30 cellular contexts compared by ENCODE assay signal in genomic region chr7:130736298-130736900, GRCh38. TPM values are rescaled to one million over a fixed set of nuclear protein-coding genes. Genes with fewer than 3 reads are reported as not detected.
"Had no signal": no experiment of that assay in that cellular context is flagged by ENCODE, and none has a peak within 500 bp of the region (broad histone marks: within the 10 kb centered on the region; RNA-seq: fewer than 3 reads in every experiment).

No MANE protein-coding gene starts in this region.

- H3K4me3 ChIP-seq: cardiac muscle cell, SJSA1 had no signal

- ATAC-seq: activated CD8-positive, alpha-beta memory T cell treated with anti-CD3 and anti-CD28 coated beads, Interleukin-2, amount 10 ng/mL, durations not matched to agents 7 days and 5 days; Panc1; Right ventricle myocardium inferior had no signal

- DNase-seq: activated CD4-positive, alpha-beta T cell treated with anti-CD3 and anti-CD28 coated beads, Interleukin-2, amount 10 ng/mL, durations not matched to agents 24 days and 14 days; activated CD4-positive, alpha-beta T cell treated with anti-CD3 and anti-CD28 coated beads, Interleukin-2, amount 50 U/mL, for 48 hours; activated CD4-positive, CD25-positive, alpha-beta regulatory T cell treated with anti-CD3 and anti-CD28 coated beads, Interleukin-2, amount 50 U/mL, for 72 hours; activated CD8-positive, alpha-beta memory T cell treated with anti-CD3 and anti-CD28 coated beads, Interleukin-2, amount 10 ng/mL, durations not matched to agents 7 days and 5 days; activated effector memory CD4-positive, alpha-beta T cell treated with Interleukin-2 at 50 U/mL for 16 hours; activated naive CD4-positive, alpha-beta T cell; activated T-cell treated with anti-CD3 and anti-CD28 coated beads, Interleukin-2, amount 50 U/mL, for 24 hours; amygdala; brain microvascular endothelial cell; IMR-90; KG1; NCI-H1092; NCI-H1417 treated with DMSO at 0.1 percent for 48 hours; NCI-H1694 treated with DMSO at 0.1 percent for 48 hours; NCI-H2029 treated with DMSO at 0.1 percent for 48 hours; NCI-H446; NCI-H524; NCI-H748 treated with DMSO at 0.1 percent for 48 hours; OCI-M1; RPMI8226 had no signal

- H3K27ac ChIP-seq: brain microvascular endothelial cell, cardiac muscle cell, SJSA1 had no signal

- H3K36me3 Mint-ChIP-seq: activated naive CD8-positive, alpha-beta T cell had no signal

- H3K27ac Mint-ChIP-seq: activated CD4-positive, alpha-beta T cell treated with anti-CD3 and anti-CD28 coated beads, Interleukin-2, amount 10 ng/mL, durations not matched to agents 24 days and 14 days; activated CD8-positive, alpha-beta memory T cell treated with anti-CD3 and anti-CD28 coated beads, Interleukin-2, amount 10 ng/mL, durations not matched to agents 7 days and 5 days; activated naive CD8-positive, alpha-beta T cell; activated T-cell treated with anti-CD3 and anti-CD28 coated beads, Interleukin-2, amount 50 U/mL, for 24 hours; activated T-helper 1 cell treated with anti-CD3 and anti-CD28 coated beads, Interleukin-12 subunit alpha, Interleukin-12 subunit beta, Interleukin-2, Interleukin-4 antibody, amounts not matched to agents 30 ng/mL and 10 ng/mL and 1 ng/mL, durations not matched to agents 14 hours and 24 hours and 36 hours; T-helper 1 cell treated with Interleukin-12 subunit alpha and Interleukin-12 subunit beta and Interleukin-4 antibody, amounts not matched to agents 30 μg/mL and 1 μg/mL, for 36 hours had no signal

- H3K9me3 Mint-ChIP-seq: activated T-helper 1 cell treated with anti-CD3 and anti-CD28 coated beads, Interleukin-12 subunit alpha, Interleukin-12 subunit beta, Interleukin-2, Interleukin-4 antibody, amounts not matched to agents 30 ng/mL and 10 ng/mL and 1 ng/mL, durations not matched to agents 14 hours and 24 hours and 36 hours had no signal

- H3K4me3 Mint-ChIP-seq: activated CD4-positive, alpha-beta T cell treated with anti-CD3 and anti-CD28 coated beads, Interleukin-2, amount 10 ng/mL, durations not matched to agents 24 days and 14 days; activated CD8-positive, alpha-beta memory T cell treated with anti-CD3 and anti-CD28 coated beads, Interleukin-2, amount 10 ng/mL, durations not matched to agents 7 days and 5 days; activated naive CD8-positive, alpha-beta T cell; activated T-cell treated with anti-CD3 and anti-CD28 coated beads, Interleukin-2, amount 50 U/mL, for 24 hours; activated T-helper 1 cell treated with anti-CD3 and anti-CD28 coated beads, Interleukin-12 subunit alpha, Interleukin-12 subunit beta, Interleukin-2, Interleukin-4 antibody, amounts not matched to agents 30 ng/mL and 10 ng/mL and 1 ng/mL, durations not matched to agents 14 hours and 24 hours and 36 hours; T-helper 1 cell treated with Interleukin-12 subunit alpha and Interleukin-12 subunit beta and Interleukin-4 antibody, amounts not matched to agents 30 μg/mL and 1 μg/mL, for 36 hours had no signal

RNA-seq across cellular contexts. Expression of gene KLF14, which starts 2.4 kb away (rescaled TPM):
- total RNA-seq: activated CD4-positive, alpha-beta T cell treated with anti-CD3 and anti-CD28 coated beads, Interleukin-2, amount 10 ng/mL, durations not matched to agents 24 days and 14 days; activated CD8-positive, alpha-beta memory T cell treated with anti-CD3 and anti-CD28 coated beads, Interleukin-2, amount 10 ng/mL, durations not matched to agents 7 days and 5 days; activated T-helper 1 cell treated with anti-CD3 and anti-CD28 coated beads, Interleukin-12 subunit alpha, Interleukin-12 subunit beta, Interleukin-2, Interleukin-4 antibody, amounts not matched to agents 30 ng/mL and 10 ng/mL and 1 ng/mL, durations not matched to agents 14 hours and 24 hours and 36 hours; cardiac muscle cell; IMR-90; LHCN-M2; M059J; SJSA1 had no signal
- polyA plus RNA-seq: cardiac muscle cell had no signal

RNA-seq across cellular contexts. Expression of gene TSGA13, which starts 50.1 kb away (rescaled TPM):
- total RNA-seq: activated CD4-positive, alpha-beta T cell treated with anti-CD3 and anti-CD28 coated beads, Interleukin-2, amount 10 ng/mL, durations not matched to agents 24 days and 14 days; activated CD8-positive, alpha-beta memory T cell treated with anti-CD3 and anti-CD28 coated beads, Interleukin-2, amount 10 ng/mL, durations not matched to agents 7 days and 5 days; activated T-helper 1 cell treated with anti-CD3 and anti-CD28 coated beads, Interleukin-12 subunit alpha, Interleukin-12 subunit beta, Interleukin-2, Interleukin-4 antibody, amounts not matched to agents 30 ng/mL and 10 ng/mL and 1 ng/mL, durations not matched to agents 14 hours and 24 hours and 36 hours; astrocyte; cardiac muscle cell; IMR-90; LHCN-M2; M059J; Right ventricle myocardium inferior; SJSA1 had no signal
- polyA plus RNA-seq: cardiac muscle cell, IMR-90 had no signal
